ENCODE assay signal across 8 cellular contexts in genomic region chr15:42056934-42057743, GRCh38. TPM values are rescaled to one million over a fixed set of nuclear protein-coding genes. Genes with fewer than 3 reads are reported as not detected.
DNase-seq lines count a peak whose midpoint lies in the region; ATAC-seq and TF ChIP-seq lines count a peak whose summit lies in the region.

No MANE protein-coding gene starts in this region.

- H3K4me2 ChIP-seq in MM.1S (ENCODE audit: low read depth, low read length) = peak overlapping the region; percentile 49

- no peaks in the 10 kb centered on the region for H4K20me1 ChIP-seq in MM.1S (ENCODE audit: insufficient read depth, low read length)

- H3K9me3 Mint-ChIP-seq in progenitor cell of endocrine pancreas (ENCODE audit: low read depth) = no peaks in the 10 kb centered on the region

- H3K27me3 ChIP-seq in MM.1S (replicated peaks; ENCODE audit: insufficient read depth, low read length) = no peaks in the 10 kb centered on the region

- no peaks in the 10 kb centered on the region for H3K36me3 ChIP-seq in MM.1S (replicated peaks; ENCODE audit: insufficient read depth, low read length)

- TF ChIP-seq CTCF in MM.1S (IDR thresholded peaks at IDR 0.05; ENCODE audit: low read length) (peak; percentile 82), progenitor cell of endocrine pancreas (IDR thresholded peaks at IDR 0.05; ENCODE audit: unreplicated experiment) (peak; percentile 68)

- H3K27me3 Mint-ChIP-seq in progenitor cell of endocrine pancreas = peaks cover 35% of the 10 kb centered on the region

- H3K27ac Mint-ChIP-seq in progenitor cell of endocrine pancreas = no peak overlapping the region

- peak overlapping the region; percentile 74 for H2AFZ ChIP-seq in MM.1S (ENCODE audit: low read length)

- H3K4me3 Mint-ChIP-seq in progenitor cell of endocrine pancreas (ENCODE audit: low read depth) = peak overlapping the region; percentile 22

- H3K9me2 ChIP-seq in MM.1S (replicated peaks; ENCODE audit: insufficient read depth, low read length) = no peaks in the 10 kb centered on the region

- H3K79me2 ChIP-seq in MM.1S (ENCODE audit: low read length) = no peaks in the 10 kb centered on the region

- H3K4me1 ChIP-seq in MM.1S (ENCODE audit: low read length) = no peaks in the 10 kb centered on the region

- H3F3A ChIP-seq in MM.1S (ENCODE audit: insufficient read depth, low read length) = no peaks in the 10 kb centered on the region

- DNase-seq in GM03348 (ENCODE audit: low spot score) = peak; percentile 78
- peak; percentile 72 for DNase-seq in MM.1S
- DNase-seq in amygdala (lab: John Stamatoyannopoulos, UW) = peak in 44 of 56 donors; percentile 8 to 74 (median 39)
- peak; percentile 88 for DNase-seq in left ventricle myocardium superior
- DNase-seq in progenitor cell of endocrine pancreas (ENCODE audit: low spot score, unreplicated experiment) = peak; percentile 77

- intact Hi-C loops in left ventricle myocardium superior (cut with micrococcal nuclease) = loop anchor here (5.0 kb wide), 1 partner anchor 65 kb away; no protein-coding TSS in a partner anchor

- peak overlapping the region; percentile 1; the same call in 1 of the 2 replicates for H3K9ac ChIP-seq in MM.1S (ENCODE audit: low read length)

- H3K36me3 Mint-ChIP-seq in progenitor cell of endocrine pancreas (ENCODE audit: insufficient read depth) = no peaks in the 10 kb centered on the region

- H3K27ac ChIP-seq in MM.1S (ENCODE audit: low read length) = no peak overlapping the region

- peak; percentile 96 for ATAC-seq in SK-N-SH treated with all-trans-retinoic acid at 6 μM for 48 hours
- ATAC-seq in left ventricle myocardium superior = peak; percentile 95
- ATAC-seq in HG03159 (IDR thresholded peaks at IDR 0.05; ENCODE audit: unreplicated experiment) = no peak
- no peak for ATAC-seq in GM21723 (IDR thresholded peaks at IDR 0.05; ENCODE audit: unreplicated experiment)

- H3K4me3 ChIP-seq in MM.1S (ENCODE audit: low read length) = peak overlapping the region; percentile 52

- H3K4me1 Mint-ChIP-seq in progenitor cell of endocrine pancreas (ENCODE audit: low read depth) = peaks cover 2% of the 10 kb centered on the region

- no peaks in the 10 kb centered on the region for H3K9me3 ChIP-seq in MM.1S (replicated peaks; ENCODE audit: insufficient read depth, low read length)

TF ChIP-seq in SK-N-SH treated with all-trans-retinoic acid at 6 μM for 48 hours, 23 proteins besides CTCF, POLR2A, EP300 and RAD21:
- TF ChIP-seq TCF4 (CRISPR knock-in tag; IDR thresholded peaks at IDR 0.05; ENCODE audit: borderline replicate concordance) (peak; percentile 13; the same call in 1 of the 2 replicates), BACH2 (CRISPR knock-in tag; IDR thresholded peaks at IDR 0.05; ENCODE audit: borderline replicate concordance) (no peak)

RNA-seq across cellular contexts. Expression of gene PLA2G4E, which starts 36.3 kb away (rescaled TPM):
- total RNA-seq in left ventricle myocardium superior = not detected
- total RNA-seq in progenitor cell of endocrine pancreas = 0.09 TPM in 1 of 2 replicates, not detected in the other

RNA-seq across cellular contexts. Expression of gene PLA2G4D, which starts 37.2 kb away (rescaled TPM):
- total RNA-seq in left ventricle myocardium superior (not detected), progenitor cell of endocrine pancreas (not detected in 2 replicates)

Comparison
In these comparisons a context has a peak if more than half of its experiments do, and no peak if none do; other contexts are left out.
1. ATAC-seq: peak in SK-N-SH treated with all-trans-retinoic acid at 6 μM for 48 hours (single experiment) and left ventricle myocardium superior (single experiment); none in HG03159 (single experiment) and GM21723 (single experiment).
2. Peak in every context shown above with its lines, with median percentiles within 50 percentile points of each other: DNase-seq.